1 cellular context compared by ENCODE assay signal in genomic region chr10:124423813-124424212, GRCh38.
TF ChIP-seq lines count a peak whose summit lies in the region.

No MANE protein-coding gene starts in this region.

TF ChIP-seq in H1, 55 proteins besides CTCF, POLR2A, EP300 and RAD21:
- TF ChIP-seq POU5F1 (IDR thresholded peaks at IDR 0.05; ENCODE audit: low read depth, low read length) (no peak), CEBPB (IDR thresholded peaks at IDR 0.05; ENCODE audit: low read depth, low read length) (no peak), NANOG (IDR thresholded peaks at IDR 0.05; ENCODE audit: insufficient read depth, low read depth, low read length, poor library complexity, severe bottlenecking) (no peak), CBX5 (IDR thresholded peaks at IDR 0.05; ENCODE audit: low read depth, low read length) (no peak), KDM1A (IDR thresholded peaks at IDR 0.05; ENCODE audit: borderline replicate concordance, low read length) (no peak), CBX8 (IDR thresholded peaks at IDR 0.05; ENCODE audit: borderline replicate concordance, low read depth, low read length) (no peak)
